ENCODE assay signal across 8 cellular contexts in genomic region chr17:29585080-29585751, GRCh38. TPM values are rescaled to one million over a fixed set of nuclear protein-coding genes. Genes with fewer than 3 reads are reported as not detected.
A peak's percentile ranks its signal among the peaks of the same experiment; 100 is the strongest.
DNase-seq lines count a peak whose midpoint lies in the region; ATAC-seq and TF ChIP-seq lines count a peak whose summit lies in the region.

No MANE protein-coding gene starts in this region.

- H3K4me3 ChIP-seq in DOHH2 (ENCODE audit: low read length) (peak overlapping the region; percentile 60), psoas muscle (peak overlapping the region; percentile 24)

- H3K79me2 ChIP-seq in DOHH2 (ENCODE audit: control insufficient read depth, low read length), result peaks cover 71% of the 10 kb centered on the region

- H3K4me2 ChIP-seq in DOHH2 (ENCODE audit: low read length), result peak overlapping the region; percentile 79

- no peaks in the 10 kb centered on the region for H3F3A ChIP-seq in DOHH2 (ENCODE audit: control insufficient read depth, insufficient read depth)

- no peaks in the 10 kb centered on the region for H3K9me3 ChIP-seq in DOHH2 (ENCODE audit: control insufficient read depth, insufficient read depth, low read length)
- H3K9me3 ChIP-seq in psoas muscle, result no peaks in the 10 kb centered on the region

- intact Hi-C loops in psoas muscle (cut with DNase I), result loop anchor here in 1 of 2 donors (10.0 kb wide), 1 partner anchor 350 kb away; the partner anchor contains the start of gene SSH2

- DNase-seq in RWPE1 (ENCODE audit: low spot score) (no peak), dermis microvascular lymphatic vessel endothelial cell (ENCODE audit: low read depth in 2 of 2) (peak; percentile 74 to 78), psoas muscle (peak in 1 of 2 donors; percentile 53), AG08395 (ENCODE audit: low spot score) (no peak)

- no peaks in the 10 kb centered on the region for H3K27me3 ChIP-seq in DOHH2 (ENCODE audit: control insufficient read depth, low read length)
- H3K27me3 ChIP-seq in psoas muscle (ENCODE audit: insufficient read depth in 3 of 3, low read length in 2 of 3), result no peaks in the 10 kb centered on the region

- CTCF ChIA-PET in RWPE1 (lab: Yijun Ruan, JAX), result interaction anchor here (0.6 kb wide), 1 partner anchor 19 kb away, joined by 3 read pairs; no protein-coding TSS in a partner anchor

- WGBS in psoas muscle, 3 donors, result 63 to 72% (median 68%) methylated on average over 8 of the region's 8 CpGs

- H3K9me2 ChIP-seq in DOHH2 (replicated peaks; ENCODE audit: control insufficient read depth, low read length), result no peaks in the 10 kb centered on the region

- POLR2A ChIA-PET in RWPE1 (lab: Yijun Ruan, JAX; ENCODE audit: low non-redundant PET), result no interaction called here

- no peak for ATAC-seq in psoas muscle
- ATAC-seq in HG02852 (IDR thresholded peaks at IDR 0.05; ENCODE audit: unreplicated experiment), result no peak
- ATAC-seq in HG03457 (IDR thresholded peaks at IDR 0.05; ENCODE audit: unreplicated experiment), result no peak
- ATAC-seq in GM18498 (IDR thresholded peaks at IDR 0.05; ENCODE audit: unreplicated experiment), result no peak

- peak overlapping the region; percentile 49 for H3K27ac ChIP-seq in DOHH2 (ENCODE audit: low read depth, low read length)
- H3K27ac ChIP-seq in RWPE1, result peak overlapping the region; percentile 99
- H3K27ac ChIP-seq in psoas muscle, result peak overlapping the region; percentile 65

- H3K4me1 ChIP-seq in DOHH2 (ENCODE audit: control insufficient read depth, low read length), result peaks cover 62% of the 10 kb centered on the region
- H3K4me1 ChIP-seq in psoas muscle, result peaks cover 63% of the 10 kb centered on the region

- TF ChIP-seq CTCF in DOHH2 (IDR thresholded peaks at IDR 0.05; ENCODE audit: low read depth, low read length, poor library complexity, severe bottlenecking), result peak; percentile 64
- no peak for TF ChIP-seq CTCF in RWPE1 (conservative IDR thresholded peaks at IDR 0.05; ENCODE audit: low read depth)
- TF ChIP-seq CTCF in psoas muscle (IDR thresholded peaks at IDR 0.05), result no peak

- peaks cover 20% of the 10 kb centered on the region for H4K20me1 ChIP-seq in DOHH2 (ENCODE audit: control insufficient read depth, insufficient read depth, low read depth, low read length)

- H3K36me3 ChIP-seq in DOHH2 (ENCODE audit: control insufficient read depth, low read length), result peaks cover 41% of the 10 kb centered on the region
- H3K36me3 ChIP-seq in psoas muscle (ENCODE audit: insufficient read depth in 1 of 2, low read depth in 1 of 2), result peaks cover 0 to 28% of the 10 kb centered on the region in 2 donors

RNA-seq across cellular contexts. Expression of gene GIT1, which starts 4.2 kb away (rescaled TPM):
- total RNA-seq in dermis microvascular lymphatic vessel endothelial cell (27.7 and 40.6 TPM in 2 replicates), psoas muscle (10 to 100 TPM; 26.4 to 39.4 (median 31.5) TPM)
- polyA plus RNA-seq in psoas muscle, result 10 to 100 TPM; 24.3 to 46.0 (median 35.2) TPM

RNA-seq across cellular contexts. Expression of gene ANKRD13B, which starts 7.7 kb away (rescaled TPM):
- 3.5 and 5.6 TPM in 2 replicates for total RNA-seq in dermis microvascular lymphatic vessel endothelial cell
- 10 to 100 TPM in 1 of 4 donors, 1 to 10 TPM in 3; 6.4 to 14.8 (median 6.8) TPM for total RNA-seq in psoas muscle
- 10 to 100 TPM in 1 of 3 donors, 1 to 10 TPM in 2; 5.4 to 10.7 (median 9.7) TPM for polyA plus RNA-seq in psoas muscle

RNA-seq across cellular contexts. Expression of gene TP53I13, which starts 16.7 kb away (rescaled TPM):
- 20.0 and 29.8 TPM in 2 replicates for total RNA-seq in dermis microvascular lymphatic vessel endothelial cell
- 10 to 100 TPM; 13.3 to 20.9 (median 17.7) TPM for total RNA-seq in psoas muscle
- 10 to 100 TPM; 30.6 to 46.1 (median 42.6) TPM for polyA plus RNA-seq in psoas muscle

RNA-seq across cellular contexts. Expression of gene ABHD15, which starts 18.4 kb away (rescaled TPM):
- total RNA-seq in dermis microvascular lymphatic vessel endothelial cell, result 5.0 and 5.6 TPM in 2 replicates
- total RNA-seq in psoas muscle, result 1 to 10 TPM; 2.3 to 2.8 (median 2.5) TPM
- polyA plus RNA-seq in psoas muscle, result 1 to 10 TPM; 1.6 to 7.9 (median 3.1) TPM

RNA-seq across cellular contexts. Expression of gene CORO6, which starts 37.5 kb away (rescaled TPM):
- total RNA-seq in dermis microvascular lymphatic vessel endothelial cell, result 0.64 and 1.3 TPM in 2 replicates
- total RNA-seq in psoas muscle, result 100 to 1,000 TPM; 478 to 710 (median 557) TPM
- 100 to 1,000 TPM; 182 to 495 (median 236) TPM for polyA plus RNA-seq in psoas muscle

Comparison
In these comparisons a context has a peak if more than half of its experiments do, and no peak if none do; other contexts are left out.
1. H3K27ac ChIP-seq: peak in every context shown above with its lines; median percentile 99 in RWPE1; 65 in psoas muscle; 49 in DOHH2.
2. DNase-seq: peak in dermis microvascular lymphatic vessel endothelial cell (2 of 2); none in RWPE1 (single experiment) and AG08395 (single experiment).